Comparison of ENCODE assay signal across 24 cellular contexts in the genomic region with DNA sequence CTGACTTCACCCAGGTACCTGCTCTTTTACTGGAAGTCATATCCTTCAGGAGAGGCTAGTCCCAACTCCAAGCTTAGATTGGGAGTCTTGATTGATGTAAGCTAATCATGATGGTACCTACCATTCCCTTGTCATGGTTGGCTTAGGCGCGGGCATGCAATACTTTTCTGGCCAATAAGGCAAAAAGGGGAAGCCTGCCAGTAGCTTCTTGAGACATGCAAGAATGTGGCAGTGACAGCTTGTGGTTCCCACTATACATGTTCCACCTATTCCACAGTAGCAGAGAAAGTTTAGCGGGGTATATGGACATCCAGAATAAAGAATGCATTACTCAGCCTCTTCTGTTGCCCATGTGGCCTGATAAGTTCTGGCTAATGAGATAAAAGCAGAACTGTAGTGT.
"Had no signal": no experiment of that assay in that cellular context is flagged by ENCODE, and none has a peak within 500 bp of the region (broad histone marks: within the 10 kb centered on the region; RNA-seq: fewer than 3 reads in every experiment).

No MANE protein-coding gene starts in this region.

- H3K36me3 ChIP-seq: adrenal gland, WERI-Rb-1 had no signal

- H3K27me3 ChIP-seq: adrenal gland had no signal

- H3K9me3 ChIP-seq: adrenal gland had no signal

- H3K4me1 ChIP-seq: adrenal gland had no signal

- FAIRE-seq: colon had no signal

- ATAC-seq: activated CD4-positive, alpha-beta T cell treated with anti-CD3 and anti-CD28 coated beads for 36 hours; activated T-cell treated with anti-CD3 and anti-CD28 coated beads, Interleukin-2, amount 50 U/mL, for 72 hours had no signal

- H3K27ac ChIP-seq: adrenal gland, PC-9, SK-N-MC, WERI-Rb-1 had no signal

- DNase-seq: activated CD4-positive, alpha-beta memory T cell treated with anti-CD3 and anti-CD28 coated beads, Interleukin-2, amount 10 ng/mL, durations not matched to agents 7 days and 5 days; activated CD4-positive, alpha-beta T cell treated with anti-CD3 and anti-CD28 coated beads for 36 hours; activated CD4-positive, alpha-beta T cell treated with anti-CD3 and anti-CD28 coated beads, Interleukin-2, amount 50 U/mL, for 1 hour; activated gamma-delta T cell treated with Interleukin-2 at 50 U/mL for 16 hours; activated naive CD4-positive, alpha-beta T cell treated with anti-CD3 and anti-CD28 coated beads, Interleukin-2, amount 50 U/mL, for 16 hours; activated naive CD8-positive, alpha-beta T cell treated with anti-CD3 and anti-CD28 coated beads, Interleukin-2, amount 10 ng/mL, durations not matched to agents 7 days and 5 days; activated T-cell treated with anti-CD3 and anti-CD28 coated beads for 4 hours; activated T-cell treated with anti-CD3 and anti-CD28 coated beads, Interleukin-2, amount 50 U/mL, for 72 hours; adrenal gland; anterior cingulate cortex; cerebellar nuclear complex; NCI-H1048; NCI-H1930; NCI-H2171; NCI-H2227 treated with DMSO at 0.1 percent for 48 hours; NCI-H446 treated with DMSO at 0.1 percent for 48 hours; NCI-H524 treated with DMSO at 0.1 percent for 48 hours; NCI-H748 treated with DMSO at 0.1 percent for 48 hours; PC-9; SHP77 treated with DMSO at 0.1 percent for 48 hours; T-helper 1 cell; WERI-Rb-1 had no signal

- H3K4me3 ChIP-seq: adrenal gland, PC-9, SK-N-MC had no signal
